Comparison of ENCODE assay signal across 8 cellular contexts in genomic region chr5:102865510-102866314, GRCh38.
DNase-seq lines count a peak whose midpoint lies in the region; ATAC-seq lines count a peak whose summit lies in the region.

No MANE protein-coding gene starts in this region.

- H3K4me3 Mint-ChIP-seq in T-helper 2 cell treated with Interferon-gamma antibody and Interleukin-4, amounts not matched to agents 5 μg/mL and 100 μg/mL, for 36 hours, result peak overlapping the region; percentile 73
- peak overlapping the region; percentile 74 for H3K4me3 Mint-ChIP-seq in central memory CD8-positive, alpha-beta T cell

- peak; percentile 25 for DNase-seq in T-helper 2 cell treated with Interferon-gamma antibody and Interleukin-4, amounts not matched to agents 5 μg/mL and 100 μg/mL, for 36 hours (ENCODE audit: low spot score)
- no peak for DNase-seq in central memory CD8-positive, alpha-beta T cell (ENCODE audit: low spot score in 2 of 2)
- DNase-seq in islet precursor cell (peak; percentile 84), DMS79 (lab: John Stamatoyannopoulos, UW) (no peak)

- no peaks in the 10 kb centered on the region for H3K36me3 ChIP-seq in ES-I3 (ENCODE audit: insufficient read depth, low read length)
- no peaks in the 10 kb centered on the region; the same call in 1 of the 2 replicates for H3K36me3 ChIP-seq in HUES64 (ENCODE audit: insufficient read depth, low read length)
- H3K36me3 ChIP-seq in skeletal muscle tissue (ENCODE audit: control insufficient read depth in 3 of 3, insufficient read depth in 3 of 3, low read length in 3 of 3), result peaks cover 0 to 3% (median 0%) of the 10 kb centered on the region in 3 donors

- peaks cover 11% of the 10 kb centered on the region for H3K36me3 Mint-ChIP-seq in T-helper 2 cell treated with Interferon-gamma antibody and Interleukin-4, amounts not matched to agents 5 μg/mL and 100 μg/mL, for 36 hours (ENCODE audit: low read depth)
- H3K36me3 Mint-ChIP-seq in central memory CD8-positive, alpha-beta T cell (ENCODE audit: insufficient read depth), result peaks cover 6% of the 10 kb centered on the region

- peaks cover 15% of the 10 kb centered on the region; the same call in 1 of the 2 replicates for H3K4me1 ChIP-seq in ES-I3 (ENCODE audit: insufficient read depth, low read length)
- peaks cover 45% of the 10 kb centered on the region for H3K4me1 ChIP-seq in HUES64 (ENCODE audit: insufficient read depth, low read length)
- H3K4me1 ChIP-seq in skeletal muscle tissue (ENCODE audit: control insufficient read depth in 3 of 3, insufficient read depth in 3 of 3, low read length in 3 of 3), result peaks cover 2 to 16% (median 6%) of the 10 kb centered on the region in 3 donors

- no peaks in the 10 kb centered on the region for H3K9me3 Mint-ChIP-seq in T-helper 2 cell treated with Interferon-gamma antibody and Interleukin-4, amounts not matched to agents 5 μg/mL and 100 μg/mL, for 36 hours
- H3K9me3 Mint-ChIP-seq in central memory CD8-positive, alpha-beta T cell, result no peaks in the 10 kb centered on the region

- H3K9ac ChIP-seq in ES-I3 (ENCODE audit: low read depth, low read length), result peak overlapping the region; percentile 89
- H3K9ac ChIP-seq in HUES64 (ENCODE audit: low read depth, low read length), result peak overlapping the region; percentile 76
- peak overlapping the region; percentile 81 to 98 (median 93) for H3K9ac ChIP-seq in skeletal muscle tissue (ENCODE audit: low read depth in 1 of 3, low read length in 3 of 3)

- H3K9me3 ChIP-seq in ES-I3 (ENCODE audit: control insufficient read depth, insufficient read depth, low read length) (no peaks in the 10 kb centered on the region), HUES64 (ENCODE audit: insufficient read depth, low read depth, low read length) (no peaks in the 10 kb centered on the region), skeletal muscle tissue (ENCODE audit: control insufficient read depth in 3 of 3, low read length in 3 of 3) (no peaks in the 10 kb centered on the region)

- WGBS in HUES64, result under 1% methylated on average over 57 of the region's 57 CpGs

- H3K27ac ChIP-seq in HUES64 (ENCODE audit: low read depth, low read length) (peak overlapping the region; percentile 87), skeletal muscle tissue (ENCODE audit: low read depth, low read length) (peak overlapping the region; percentile 89)

- ATAC-seq in GM21619 (IDR thresholded peaks at IDR 0.05; ENCODE audit: unreplicated experiment), result peak; percentile 73
- ATAC-seq in central memory CD8-positive, alpha-beta T cell (replicated peaks; ENCODE audit: extremely low read depth, poor library complexity, severe bottlenecking), result peak; percentile 78

- H3K27ac Mint-ChIP-seq in T-helper 2 cell treated with Interferon-gamma antibody and Interleukin-4, amounts not matched to agents 5 μg/mL and 100 μg/mL, for 36 hours, result no peak overlapping the region
- peak overlapping the region; percentile 53 for H3K27ac Mint-ChIP-seq in central memory CD8-positive, alpha-beta T cell (ENCODE audit: low read depth)

- peaks cover 10% of the 10 kb centered on the region for H3K4me1 Mint-ChIP-seq in T-helper 2 cell treated with Interferon-gamma antibody and Interleukin-4, amounts not matched to agents 5 μg/mL and 100 μg/mL, for 36 hours (ENCODE audit: low read depth)
- H3K4me1 Mint-ChIP-seq in central memory CD8-positive, alpha-beta T cell, result peaks cover 16% of the 10 kb centered on the region

- H3K27me3 ChIP-seq in HUES64 (ENCODE audit: insufficient read depth, low read length) (0 out of 2 replicates have a peak, but pooled peaks cover 5% of the 10 kb centered on the region), skeletal muscle tissue (ENCODE audit: control insufficient read depth in 3 of 3, insufficient read depth in 3 of 3, low read length in 3 of 3) (no peaks in the 10 kb centered on the region)

- H3K4me3 ChIP-seq in HUES64 (ENCODE audit: low read length) (peak overlapping the region; percentile 72), skeletal muscle tissue (ENCODE audit: low read length in 3 of 3) (peak overlapping the region; percentile 73 to 91 (median 90))

- H3K27me3 Mint-ChIP-seq in T-helper 2 cell treated with Interferon-gamma antibody and Interleukin-4, amounts not matched to agents 5 μg/mL and 100 μg/mL, for 36 hours (ENCODE audit: low read depth), result peaks cover 30% of the 10 kb centered on the region
- H3K27me3 Mint-ChIP-seq in central memory CD8-positive, alpha-beta T cell, result no peaks in the 10 kb centered on the region

Comparison
In these comparisons a context has a peak if more than half of its experiments do, and no peak if none do; other contexts are left out.
1. DNase-seq: peak in T-helper 2 cell treated with Interferon-gamma antibody and Interleukin-4, amounts not matched to agents 5 μg/mL and 100 μg/mL, for 36 hours (single experiment) and islet precursor cell (single experiment); none in central memory CD8-positive, alpha-beta T cell (0 of 2) and DMS79 (single experiment).
2. Peak in every context shown above with its lines, with median percentiles within 50 percentile points of each other: H3K9ac ChIP-seq.